8 cellular contexts compared by ENCODE assay signal in the genomic region with DNA sequence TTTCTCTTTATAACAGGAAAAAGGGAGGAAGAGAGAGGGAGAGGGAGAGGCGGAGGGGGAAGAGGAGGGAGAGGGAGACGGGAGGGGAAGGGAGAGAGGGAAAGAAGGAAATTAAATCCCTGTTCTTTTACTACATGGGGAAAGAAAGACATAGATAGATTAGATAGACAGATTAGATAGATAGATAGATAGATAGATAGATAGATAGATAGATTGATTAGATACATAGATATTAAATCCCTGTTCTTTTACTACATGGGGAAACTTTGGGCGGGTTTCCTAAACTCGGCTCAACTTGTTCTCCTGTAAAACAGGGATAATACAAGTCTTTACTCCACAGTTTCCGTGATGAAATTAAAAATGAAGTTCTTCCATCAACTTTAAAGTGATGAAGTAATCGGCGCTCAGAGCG. TPM values are rescaled to one million over a fixed set of nuclear protein-coding genes. Genes with fewer than 3 reads are reported as not detected.
DNase-seq lines count a peak whose midpoint lies in the region; ATAC-seq and TF ChIP-seq lines count a peak whose summit lies in the region.

No MANE protein-coding gene starts in this region.

- H3K9me3 ChIP-seq in smooth muscle cell (replicated peaks; ENCODE audit: low read depth), result no peaks in the 10 kb centered on the region

- POLR2A ChIA-PET in activated CD8-positive, alpha-beta T cell treated with anti-CD3 and anti-CD28 coated beads for 36 hours (lab: Charles Lee), result interaction anchor here (0.8 to 5.7 kb wide), 14 partner anchors 12 to 200 kb away, joined by 3 to 55 read pairs (median 6); a partner anchor contains a TSS

- no peaks in the 10 kb centered on the region for H3K27me3 Mint-ChIP-seq in activated CD8-positive, alpha-beta T cell treated with anti-CD3 and anti-CD28 coated beads for 36 hours

- no peak for ATAC-seq in activated CD8-positive, alpha-beta T cell treated with anti-CD3 and anti-CD28 coated beads for 36 hours
- no peak for ATAC-seq in GM21737 (IDR thresholded peaks at IDR 0.05; ENCODE audit: unreplicated experiment)
- no peak for ATAC-seq in GM18519 (IDR thresholded peaks at IDR 0.05; ENCODE audit: low FRiP score, unreplicated experiment)

- H3K4me2 ChIP-seq in smooth muscle cell, result peak overlapping the region; percentile 85

- H3K4me1 Mint-ChIP-seq in activated CD8-positive, alpha-beta T cell treated with anti-CD3 and anti-CD28 coated beads for 36 hours (ENCODE audit: low read depth), result peaks cover 43% of the 10 kb centered on the region

- CTCF ChIA-PET in activated CD8-positive, alpha-beta T cell treated with anti-CD3 and anti-CD28 coated beads for 36 hours (lab: Charles Lee), result interaction anchor here (1.0 to 2.4 kb wide), 3 partner anchors 9 to 61 kb away, joined by 3 to 10 read pairs (median 7); no protein-coding TSS in a partner anchor

- peaks cover 44% of the 10 kb centered on the region for H3K36me3 Mint-ChIP-seq in activated CD8-positive, alpha-beta T cell treated with anti-CD3 and anti-CD28 coated beads for 36 hours (ENCODE audit: low read depth)

- H3F3A ChIP-seq in smooth muscle cell (ENCODE audit: low read depth), result peaks cover 4% of the 10 kb centered on the region

- H3K9me3 Mint-ChIP-seq in activated CD8-positive, alpha-beta T cell treated with anti-CD3 and anti-CD28 coated beads for 36 hours, result no peaks in the 10 kb centered on the region

- WGBS in smooth muscle cell (ENCODE audit: low lambda C conversion rate), result 6% methylated on average over 8 of the region's 8 CpGs

- peaks cover 6% of the 10 kb centered on the region for H3K4me1 ChIP-seq in smooth muscle cell (ENCODE audit: low read depth)

- H3K27me3 ChIP-seq in smooth muscle cell (ENCODE audit: low read depth), result no peaks in the 10 kb centered on the region

- TF ChIP-seq CTCF in HFF-Myc (IDR thresholded peaks at IDR 0.05; ENCODE audit: low read depth, low read length, missing control alignments) (no peak), smooth muscle cell (IDR thresholded peaks at IDR 0.05; ENCODE audit: borderline replicate concordance, insufficient read depth, poor library complexity, severe bottlenecking) (no peak)
- TF ChIP-seq CTCF in activated CD8-positive, alpha-beta T cell treated with anti-CD3 and anti-CD28 coated beads for 36 hours (IDR thresholded peaks at IDR 0.05), result no peak

- H4K20me1 ChIP-seq in smooth muscle cell (ENCODE audit: low read depth), result peaks cover 24% of the 10 kb centered on the region

- peak overlapping the region; percentile 93 for H3K4me3 ChIP-seq in HFF-Myc (replicated peaks; ENCODE audit: low read depth, low read length)
- peak overlapping the region; percentile 88 for H3K4me3 ChIP-seq in iPS-11a (ENCODE audit: low read depth, low read length)
- H3K4me3 ChIP-seq in smooth muscle cell, result peak overlapping the region; percentile 92

- H2AFZ ChIP-seq in smooth muscle cell (ENCODE audit: low read depth), result peak overlapping the region; percentile 54

- H3K36me3 ChIP-seq in smooth muscle cell (ENCODE audit: low read depth), result peaks cover 10% of the 10 kb centered on the region

- H3K79me2 ChIP-seq in smooth muscle cell (ENCODE audit: low read depth), result peaks cover 48% of the 10 kb centered on the region

- H3K27ac ChIP-seq in smooth muscle cell (ENCODE audit: low read depth), result peak overlapping the region; percentile 62

- no peak for DNase-seq in HFF-Myc (ENCODE audit: extremely low read depth, low read depth)
- DNase-seq in activated CD8-positive, alpha-beta T cell treated with anti-CD3 and anti-CD28 coated beads for 36 hours, result no peak
- no peak for DNase-seq in smooth muscle cell (lab: John Stamatoyannopoulos, UW; ENCODE audit: unreplicated experiment)
- DNase-seq in cortex of kidney (lab: John Stamatoyannopoulos, UW), result no peak
- no peak for DNase-seq in dermis blood vessel endothelial cell

- H3K4me3 Mint-ChIP-seq in activated CD8-positive, alpha-beta T cell treated with anti-CD3 and anti-CD28 coated beads for 36 hours, result peak overlapping the region; percentile 85

- intact Hi-C loops in activated CD8-positive, alpha-beta T cell treated with anti-CD3 and anti-CD28 coated beads for 36 hours (cut with micrococcal nuclease), result no loop called here

- H3K9ac ChIP-seq in smooth muscle cell (ENCODE audit: low read depth), result peak overlapping the region; percentile 89

- peak overlapping the region; percentile 98 for H3K27ac Mint-ChIP-seq in activated CD8-positive, alpha-beta T cell treated with anti-CD3 and anti-CD28 coated beads for 36 hours

RNA-seq across cellular contexts. Expression of a gene that starts 0.7 kb away (rescaled TPM):
- total RNA-seq in activated CD8-positive, alpha-beta T cell treated with anti-CD3 and anti-CD28 coated beads for 36 hours, result 10 to 100 TPM; 96.5 to 99.8 TPM
- total RNA-seq in smooth muscle cell, result 12.8 and 13.9 TPM in 2 replicates
- 8.4 and 10.0 TPM in 2 replicates for polyA plus RNA-seq in smooth muscle cell
- total RNA-seq in dermis blood vessel endothelial cell, result 19.4 and 32.3 TPM in 2 replicates

RNA-seq across cellular contexts. Expression of a gene that starts 34.6 kb away (rescaled TPM):
- total RNA-seq in activated CD8-positive, alpha-beta T cell treated with anti-CD3 and anti-CD28 coated beads for 36 hours, result 10 to 100 TPM; 18.5 to 18.8 TPM
- 4.6 and 6.0 TPM in 2 replicates for total RNA-seq in smooth muscle cell
- polyA plus RNA-seq in smooth muscle cell, result 4.3 and 10.2 TPM in 2 replicates
- total RNA-seq in dermis blood vessel endothelial cell, result 21.8 and 35.3 TPM in 2 replicates

RNA-seq across cellular contexts. Expression of a gene that starts 59.1 kb away (rescaled TPM):
- total RNA-seq in activated CD8-positive, alpha-beta T cell treated with anti-CD3 and anti-CD28 coated beads for 36 hours, result 10 to 100 TPM; 70.0 to 74.9 TPM
- total RNA-seq in smooth muscle cell (131 and 180 TPM in 2 replicates), dermis blood vessel endothelial cell (104 and 225 TPM in 2 replicates)
- polyA plus RNA-seq in smooth muscle cell, result 138 and 140 TPM in 2 replicates
